26 cellular contexts compared by ENCODE assay signal in the genomic region with DNA sequence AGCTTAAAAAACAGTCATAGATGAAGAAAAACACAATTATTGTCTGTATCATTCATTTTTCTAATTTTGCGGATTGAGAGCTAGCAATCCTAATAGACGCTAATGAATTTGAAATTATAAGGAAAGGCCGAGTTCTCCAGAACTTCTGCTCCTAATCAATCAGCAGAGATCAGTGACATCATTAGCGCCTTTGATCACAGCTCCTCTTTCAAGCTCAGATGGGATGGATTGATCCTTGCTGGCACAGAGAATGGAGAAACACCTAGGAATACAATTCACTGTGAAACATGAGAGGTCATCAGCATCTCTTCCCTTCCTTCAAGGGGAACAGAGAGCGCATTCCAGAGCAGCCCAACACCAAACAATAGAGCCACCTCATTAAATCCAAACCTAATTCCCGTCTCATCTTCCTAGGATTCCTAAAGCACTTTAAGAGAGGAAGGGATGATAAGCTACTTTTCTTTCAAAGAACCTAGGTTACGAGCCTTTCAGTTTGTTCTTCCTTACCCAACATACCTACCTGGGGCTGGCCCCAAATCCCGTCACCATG. TPM values are rescaled to one million over a fixed set of nuclear protein-coding genes. Genes with fewer than 3 reads are reported as not detected.
A peak's percentile ranks its signal among the peaks of the same experiment; 100 is the strongest.
DNase-seq lines count a peak whose midpoint lies in the region; ATAC-seq and TF ChIP-seq lines count a peak whose summit lies in the region.
"Had no signal": no experiment of that assay in that cellular context is flagged by ENCODE, and none has a peak within 500 bp of the region (broad histone marks: within the 10 kb centered on the region; RNA-seq: fewer than 3 reads in every experiment).

No MANE protein-coding gene starts in this region.

- H3K9me3 Mint-ChIP-seq in GM23338 = no peaks in the 10 kb centered on the region
- peaks cover under 1% of the 10 kb centered on the region for H3K9me3 Mint-ChIP-seq in neural progenitor cell
- no peaks in the 10 kb centered on the region for H3K9me3 Mint-ChIP-seq in CD8-positive, alpha-beta T cell

- POLR2A ChIA-PET in CD8-positive, alpha-beta T cell (lab: Charles Lee) = no interaction called here

- H3K4me3 ChIP-seq in GM23338 = no peak overlapping the region
- H3K4me3 ChIP-seq in NT2/D1 (ENCODE audit: insufficient read length, low read depth) = no peak overlapping the region
- H3K4me3 ChIP-seq in iPS-18a (ENCODE audit: low read length) = peak overlapping the region; percentile 19
- H3K4me3 ChIP-seq in neural progenitor cell = peak overlapping the region; percentile 30
- H3K4me3 ChIP-seq in CD8-positive, alpha-beta T cell (ENCODE audit: low read depth, low read length) = no peak overlapping the region
- H3K4me3 ChIP-seq in MG63 = no peak overlapping the region
- H3K4me3 ChIP-seq: Peyer's patch, SJCRH30 had no signal

- H3K4me3 Mint-ChIP-seq in GM23338 (no peak overlapping the region; the same call in 2 of the 3 replicates), neural progenitor cell (peak overlapping the region; percentile 72)
- H3K4me3 Mint-ChIP-seq in CD8-positive, alpha-beta T cell = no peak overlapping the region
- H3K4me3 Mint-ChIP-seq: CD8-positive, alpha-beta memory T cell had no signal

- H3K27me3 ChIP-seq in GM23338 (ENCODE audit: insufficient read depth) (no peaks in the 10 kb centered on the region), NT2/D1 (ENCODE audit: insufficient read depth, insufficient read length) (no peaks in the 10 kb centered on the region), iPS-18a (ENCODE audit: control insufficient read depth, insufficient read depth, low read length) (no peaks in the 10 kb centered on the region), neural progenitor cell (no peaks in the 10 kb centered on the region), MG63 (no peaks in the 10 kb centered on the region)
- H3K27me3 ChIP-seq in CD8-positive, alpha-beta T cell (ENCODE audit: insufficient read depth, low read length) = no peaks in the 10 kb centered on the region
- H3K27me3 ChIP-seq: Peyer's patch, SJCRH30 had no signal

- H3K4me1 Mint-ChIP-seq in GM23338 (peaks cover 67% of the 10 kb centered on the region), neural progenitor cell (peaks cover 74% of the 10 kb centered on the region)
- no peaks in the 10 kb centered on the region for H3K4me1 Mint-ChIP-seq in CD8-positive, alpha-beta T cell (ENCODE audit: low read depth)
- H3K4me1 Mint-ChIP-seq: CD8-positive, alpha-beta memory T cell had no signal

- H3K4me1 ChIP-seq in GM23338 (ENCODE audit: insufficient read depth) (peaks cover 45% of the 10 kb centered on the region), NT2/D1 (ENCODE audit: insufficient read depth, insufficient read length) (no peaks in the 10 kb centered on the region), iPS-18a (ENCODE audit: control insufficient read depth, low read depth, low read length) (peaks cover 62% of the 10 kb centered on the region), neural progenitor cell (peaks cover 75% of the 10 kb centered on the region)
- H3K4me1 ChIP-seq in CD8-positive, alpha-beta T cell (ENCODE audit: insufficient read depth, low read length) = no peaks in the 10 kb centered on the region
- H3K4me1 ChIP-seq: Peyer's patch, SJCRH30 had no signal

- TF ChIP-seq CTCF in GM23338 (conservative IDR thresholded peaks at IDR 0.05; ENCODE audit: low read depth in 2 of 2) (no peak), neural progenitor cell (IDR thresholded peaks at IDR 0.05) (no peak)
- TF ChIP-seq CTCF in CD8-positive, alpha-beta T cell (IDR thresholded peaks at IDR 0.05) = no peak

- H3K79me2 ChIP-seq in GM23338 (replicated peaks; ENCODE audit: insufficient read depth) = peaks cover 12% of the 10 kb centered on the region
- peaks cover 91% of the 10 kb centered on the region for H3K79me2 ChIP-seq in neural progenitor cell (ENCODE audit: low read depth)

- H3K9me3 ChIP-seq in NT2/D1 (ENCODE audit: insufficient read depth, low read length) (no peaks in the 10 kb centered on the region), iPS-18a (ENCODE audit: control insufficient read depth, low read depth, low read length) (no peaks in the 10 kb centered on the region), neural progenitor cell (ENCODE audit: low read depth) (no peaks in the 10 kb centered on the region), MG63 (no peaks in the 10 kb centered on the region)
- H3K9me3 ChIP-seq in CD8-positive, alpha-beta T cell (ENCODE audit: low read length) = no peaks in the 10 kb centered on the region
- H3K9me3 ChIP-seq: Peyer's patch, SJCRH30 had no signal

- H4K20me1 ChIP-seq in GM23338 (replicated peaks; ENCODE audit: insufficient read depth) (no peaks in the 10 kb centered on the region), neural progenitor cell (ENCODE audit: low read depth) (peaks cover 45% of the 10 kb centered on the region)

- H3K27ac Mint-ChIP-seq in GM23338 (peak overlapping the region; percentile 55), neural progenitor cell (peak overlapping the region; percentile 92)
- H3K27ac Mint-ChIP-seq in CD8-positive, alpha-beta T cell = no peak overlapping the region
- H3K27ac Mint-ChIP-seq: CD8-positive, alpha-beta memory T cell had no signal

- peak; percentile 96 for ATAC-seq in GM23338
- ATAC-seq in CD8-positive, alpha-beta T cell = no peak

- H3K9ac ChIP-seq in NT2/D1 (ENCODE audit: insufficient read length, low read depth) (no peak overlapping the region), iPS-18a (ENCODE audit: low read length) (no peak overlapping the region), neural progenitor cell (no peak overlapping the region)
- H3K9ac ChIP-seq: KMS-11 had no signal

- no peak overlapping the region for H2AFZ ChIP-seq in GM23338
- H2AFZ ChIP-seq in neural progenitor cell (replicated peaks) = no peak overlapping the region

- CTCF ChIA-PET in CD8-positive, alpha-beta T cell (lab: Charles Lee) = no interaction called here

- H3K36me3 ChIP-seq in GM23338 (ENCODE audit: insufficient read depth) = no peaks in the 10 kb centered on the region
- H3K36me3 ChIP-seq in NT2/D1 (ENCODE audit: insufficient read depth, insufficient read length, low read length) = peaks cover 9% of the 10 kb centered on the region
- no peaks in the 10 kb centered on the region for H3K36me3 ChIP-seq in iPS-18a (ENCODE audit: control insufficient read depth, low read depth, low read length)
- peaks cover 10% of the 10 kb centered on the region for H3K36me3 ChIP-seq in neural progenitor cell
- H3K36me3 ChIP-seq in CD8-positive, alpha-beta T cell (ENCODE audit: insufficient read depth, low read length) = no peaks in the 10 kb centered on the region
- H3K36me3 ChIP-seq in MG63 = no peaks in the 10 kb centered on the region
- H3K36me3 ChIP-seq: Peyer's patch had no signal

- H3K36me3 Mint-ChIP-seq in GM23338 (ENCODE audit: low read depth) = no peaks in the 10 kb centered on the region
- H3K36me3 Mint-ChIP-seq in neural progenitor cell = peaks cover 34% of the 10 kb centered on the region
- no peaks in the 10 kb centered on the region for H3K36me3 Mint-ChIP-seq in CD8-positive, alpha-beta T cell
- H3K36me3 Mint-ChIP-seq: CD8-positive, alpha-beta memory T cell had no signal

- intact Hi-C loops in CD8-positive, alpha-beta T cell (cut with DNase I, micrococcal nuclease) = no loop called here

- H3F3A ChIP-seq in GM23338 (replicated peaks; ENCODE audit: low read depth) (no peaks in the 10 kb centered on the region), neural progenitor cell (ENCODE audit: low read depth) (peaks cover 57% of the 10 kb centered on the region)

- no peaks in the 10 kb centered on the region for H3K9me2 ChIP-seq in GM23338 (ENCODE audit: insufficient read depth)

- H3K27ac ChIP-seq in GM23338 (ENCODE audit: low read depth) = peak overlapping the region; percentile 63
- H3K27ac ChIP-seq in iPS-18a (ENCODE audit: low read length) = no peak overlapping the region
- peak overlapping the region; percentile 98 for H3K27ac ChIP-seq in neural progenitor cell
- H3K27ac ChIP-seq in CD8-positive, alpha-beta T cell (ENCODE audit: low read depth, low read length) = no peak overlapping the region
- H3K27ac ChIP-seq: KMS-11, Peyer's patch, SJCRH30 had no signal

- H3K27me3 Mint-ChIP-seq in GM23338 (ENCODE audit: insufficient read depth, low read depth, poor library complexity) (peaks cover 2% of the 10 kb centered on the region), neural progenitor cell (ENCODE audit: insufficient read depth, low read depth) (peaks cover 3% of the 10 kb centered on the region)
- H3K27me3 Mint-ChIP-seq in CD8-positive, alpha-beta T cell (ENCODE audit: low read depth) = no peaks in the 10 kb centered on the region

- DNase-seq in GM23338 (ENCODE audit: low spot score) (peak; percentile 86), NT2/D1 (ENCODE audit: low read depth, low spot score) (peak; percentile 68), neural progenitor cell (ENCODE audit: low spot score) (peak; percentile 91), pons (ENCODE audit: low spot score) (no peak), SIG-M5 treated with dmso at 0.1 percent for 504 hours (lab: John Stamatoyannopoulos, UW; ENCODE audit: unreplicated experiment) (no peak), MG63 (no peak)
- DNase-seq in CD8-positive, alpha-beta T cell = no peak
- DNase-seq: 8988T; AML-193; C1 segment of cervical spinal cord; Calu3; CD8-positive, alpha-beta memory T cell; DMS153; IMR-90; NCI-H1105; NCI-H146; NCI-H2029; NCI-H2227 treated with DMSO at 0.1 percent for 48 hours; NCI-H510A treated with DMSO at 0.1 percent for 48 hours; NCI-H748 treated with DMSO at 0.1 percent for 48 hours; NK-92 treated with Interleukin-12 subunit alpha and Interleukin-12 subunit beta, amount 100 ng/mL, for 24 hours; Peyer's patch; SJCRH30 had no signal

- H3K4me2 ChIP-seq in GM23338 = peak overlapping the region; percentile 25
- H3K4me2 ChIP-seq in neural progenitor cell = peak overlapping the region; percentile 71
- H3K4me2 ChIP-seq: KMS-11 had no signal

TF ChIP-seq in GM23338, 12 proteins besides CTCF, POLR2A, EP300 and RAD21 (continues in another document):
- TF ChIP-seq STAT1 (IDR thresholded peaks at IDR 0.05; ENCODE audit: unreplicated experiment) = no peak

RNA-seq across cellular contexts. Expression of gene GLI3, which starts 24.4 kb away (rescaled TPM):
- 17.0 and 17.9 TPM in 2 replicates for total RNA-seq in GM23338 (2014; rRNA removed; shearing (Covaris generic))
- polyA plus RNA-seq in GM23338 (2016; fragmentation: Nextera tagmentation; extraction: Ambion mirVana) = 16.1 and 23.5 TPM in 2 replicates
- 32.0 and 33.0 TPM in 2 replicates for total RNA-seq in neural progenitor cell (ENCODE audit: low replicate concordance)
- total RNA-seq in CD8-positive, alpha-beta T cell = under 1 TPM in 1 of 2 experiments, not detected in 1; 0.22 TPM
- total RNA-seq in MG63 (2014; rRNA removed; shearing (Covaris generic); ENCODE audit: low replicate concordance) = 0.10 and 0.59 TPM in 2 replicates
- total RNA-seq: Calu3, OCI-LY7 had no signal

Comparison
In these comparisons a context has a peak if more than half of its experiments do, and no peak if none do; other contexts are left out.
1. DNase-seq: peak in GM23338 (single experiment), NT2/D1 (single experiment) and neural progenitor cell (single experiment); none in pons (single experiment), SIG-M5 treated with dmso at 0.1 percent for 504 hours (single experiment), CD8-positive, alpha-beta T cell (0 of 7) and MG63 (single experiment).
2. H3K27ac ChIP-seq: peak in GM23338 (single experiment) and neural progenitor cell (single experiment); none in iPS-18a (single experiment) and CD8-positive, alpha-beta T cell (single experiment).
3. H3K4me3 ChIP-seq: peak in iPS-18a (single experiment) and neural progenitor cell (single experiment); none in GM23338 (single experiment), NT2/D1 (single experiment), CD8-positive, alpha-beta T cell (single experiment) and MG63 (single experiment).
4. RNA of gene GLI3, which starts 24.4 kb away (total RNA-seq): 32.0 to 33.0 TPM in neural progenitor cell and 17.0 to 17.9 TPM in GM23338; 0.10 to 0.59 TPM in MG63 and 0.22 TPM in CD8-positive, alpha-beta T cell; every median in the first group is over 10 times any median in the second.